Comparison of ENCODE assay signal across 1 cellular context in the genomic region with DNA sequence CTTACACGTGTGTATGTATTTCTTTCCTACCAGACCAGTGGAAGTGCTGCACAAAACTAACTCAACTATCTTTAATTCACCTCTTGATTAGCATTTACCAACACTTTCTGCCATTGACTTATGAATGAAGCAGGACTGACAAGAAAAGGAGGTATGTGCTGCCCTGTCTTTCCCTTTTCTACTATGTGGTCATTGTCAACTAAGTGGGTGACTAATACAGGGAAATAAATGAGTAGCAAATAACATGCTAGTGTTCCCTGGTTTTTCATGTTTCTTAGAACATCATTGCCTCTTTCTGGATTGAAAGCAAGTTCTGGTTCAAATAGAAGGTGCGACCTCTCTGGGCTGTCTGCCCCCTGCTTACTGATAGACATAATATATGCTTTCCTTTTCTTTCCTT.
TF ChIP-seq lines count a peak whose summit lies in the region.

No MANE protein-coding gene starts in this region.

TF ChIP-seq in GM12878, 131 proteins besides CTCF, POLR2A, EP300 and RAD21:
- no peak for TF ChIP-seq EZH2 (IDR thresholded peaks at IDR 0.05; ENCODE audit: borderline replicate concordance, control insufficient read depth, low read depth, low read length)
- no peak for TF ChIP-seq MTA3 (IDR thresholded peaks at IDR 0.05; ENCODE audit: borderline replicate concordance, low read length)
- no peak for TF ChIP-seq BACH1 (IDR thresholded peaks at IDR 0.05; ENCODE audit: borderline replicate concordance)
- TF ChIP-seq IKZF1 (conservative IDR thresholded peaks at IDR 0.05), result no peak
- no peak for TF ChIP-seq TAF1 (IDR thresholded peaks at IDR 0.05; ENCODE audit: borderline replicate concordance, low read depth, low read length)
- TF ChIP-seq RBBP5 (conservative IDR thresholded peaks at IDR 0.05), result no peak
- TF ChIP-seq, protein P1, sequence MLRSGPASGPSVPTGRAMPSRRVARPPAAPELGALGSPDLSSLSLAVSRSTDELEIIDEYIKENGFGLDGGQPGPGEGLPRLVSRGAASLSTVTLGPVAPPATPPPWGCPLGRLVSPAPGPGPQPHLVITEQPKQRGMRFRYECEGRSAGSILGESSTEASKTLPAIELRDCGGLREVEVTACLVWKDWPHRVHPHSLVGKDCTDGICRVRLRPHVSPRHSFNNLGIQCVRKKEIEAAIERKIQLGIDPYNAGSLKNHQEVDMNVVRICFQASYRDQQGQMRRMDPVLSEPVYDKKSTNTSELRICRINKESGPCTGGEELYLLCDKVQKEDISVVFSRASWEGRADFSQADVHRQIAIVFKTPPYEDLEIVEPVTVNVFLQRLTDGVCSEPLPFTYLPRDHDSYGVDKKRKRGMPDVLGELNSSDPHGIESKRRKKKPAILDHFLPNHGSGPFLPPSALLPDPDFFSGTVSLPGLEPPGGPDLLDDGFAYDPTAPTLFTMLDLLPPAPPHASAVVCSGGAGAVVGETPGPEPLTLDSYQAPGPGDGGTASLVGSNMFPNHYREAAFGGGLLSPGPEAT (IDR thresholded peaks at IDR 0.05; ENCODE audit: low read depth), result no peak
- TF ChIP-seq CBX5 (IDR thresholded peaks at IDR 0.05; ENCODE audit: low read depth), result no peak
- no peak for TF ChIP-seq ZNF207 (IDR thresholded peaks at IDR 0.05; ENCODE audit: borderline replicate concordance)
